In the genomic region with DNA sequence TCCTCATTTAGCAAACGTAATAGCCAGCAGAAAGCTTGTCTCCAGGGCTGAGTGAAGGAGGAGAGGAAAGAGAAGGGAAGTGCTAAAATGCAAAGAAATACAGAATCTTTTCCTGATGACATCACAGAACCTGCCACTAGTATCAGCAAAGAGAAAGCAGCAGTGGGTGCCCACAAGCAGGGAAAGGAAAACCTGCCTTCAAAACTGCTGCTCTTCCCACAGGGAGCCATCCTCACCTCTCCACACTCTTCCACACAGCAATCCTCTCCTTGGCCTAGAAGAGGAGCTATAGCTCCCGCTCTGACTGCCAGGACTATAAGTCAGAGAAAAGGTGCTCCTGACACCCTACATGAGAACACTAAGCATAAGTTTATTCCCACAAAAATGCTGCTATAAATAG, we compare ENCODE assay signal across 13 cellular contexts. TPM values are rescaled to one million over a fixed set of nuclear protein-coding genes. Genes with fewer than 3 reads are reported as not detected.
A peak's percentile ranks its signal among the peaks of the same experiment; 100 is the strongest.
DNase-seq lines count a peak whose midpoint lies in the region; ATAC-seq and TF ChIP-seq lines count a peak whose summit lies in the region.
"Had no signal": no experiment of that assay in that cellular context is flagged by ENCODE, and none has a peak within 500 bp of the region (broad histone marks: within the 10 kb centered on the region; RNA-seq: fewer than 3 reads in every experiment).

No MANE protein-coding gene starts in this region.

- no peak overlapping the region for H3K4me3 Mint-ChIP-seq in activated CD4-positive, alpha-beta T cell treated with anti-CD3 and anti-CD28 coated beads, Interleukin-2, amount 10 ng/mL, durations not matched to agents 24 days and 14 days
- H3K4me3 Mint-ChIP-seq: activated naive CD8-positive, alpha-beta T cell treated with anti-CD3 and anti-CD28 coated beads, Interleukin-2, amount 50 U/mL, for 24 hours; mesothelial cell of epicardium had no signal

- TF ChIP-seq EP300 in SK-N-SH (IDR thresholded peaks at IDR 0.05; ENCODE audit: borderline replicate concordance in 1 of 2, low read depth in 1 of 2, low read length in 1 of 2): no peak

- no peak overlapping the region for H2AFZ ChIP-seq in SK-N-SH (ENCODE audit: low read depth)

- H3K4me1 Mint-ChIP-seq in activated CD4-positive, alpha-beta T cell treated with anti-CD3 and anti-CD28 coated beads, Interleukin-2, amount 10 ng/mL, durations not matched to agents 24 days and 14 days: peaks cover 25% of the 10 kb centered on the region

- no peaks in the 10 kb centered on the region for H3K9me2 ChIP-seq in SK-N-SH

- intact Hi-C loops in psoas muscle (cut with DNase I): no loop called here
- intact Hi-C loops in activated CD4-positive, alpha-beta T cell treated with anti-CD3 and anti-CD28 coated beads, Interleukin-2, amount 10 ng/mL, durations not matched to agents 24 days and 14 days (cut with micrococcal nuclease): no loop called here
- intact Hi-C loops in uterus (cut with DNase I; ENCODE audit: low total_unique reads): no loop called here

- H3K9ac ChIP-seq in SK-N-SH: no peak overlapping the region

- peaks cover 100% of the 10 kb centered on the region for H4K20me1 ChIP-seq in SK-N-SH (ENCODE audit: insufficient read depth)

- H3K4me2 ChIP-seq in SK-N-SH: peak overlapping the region; percentile 25

- TF ChIP-seq CTCF in SK-N-SH (IDR thresholded peaks at IDR 0.05): 0 out of 2 replicates have a peak, but pooled peaks have one; percentile 22
- TF ChIP-seq CTCF in fibroblast of pulmonary artery (IDR thresholded peaks at IDR 0.05; ENCODE audit: low read length, missing control alignments): peak; percentile 21
- TF ChIP-seq CTCF in psoas muscle (IDR thresholded peaks at IDR 0.05): peak; percentile 20
- TF ChIP-seq CTCF in uterus (IDR thresholded peaks at IDR 0.05): no peak

- H3K27me3 Mint-ChIP-seq in activated CD4-positive, alpha-beta T cell treated with anti-CD3 and anti-CD28 coated beads, Interleukin-2, amount 10 ng/mL, durations not matched to agents 24 days and 14 days: no peaks in the 10 kb centered on the region
- H3K27me3 Mint-ChIP-seq: activated naive CD8-positive, alpha-beta T cell treated with anti-CD3 and anti-CD28 coated beads, Interleukin-2, amount 50 U/mL, for 24 hours had no signal

- peak; percentile 64 for DNase-seq in DMS 273 (lab: John Stamatoyannopoulos, UW; ENCODE audit: unreplicated experiment)
- no peak for DNase-seq in DMS 273 treated with DMSO at 0.1 percent for 48 hours (lab: John Stamatoyannopoulos, UW)
- DNase-seq in SK-N-SH: no peak
- DNase-seq in fibroblast of pulmonary artery (ENCODE audit: low read depth): no peak
- no peak for DNase-seq in psoas muscle
- no peak for DNase-seq in stimulated activated CD4-positive, alpha-beta T cell treated with anti-CD3 and anti-CD28 coated beads, Interleukin-2, amount 100 ng/mL, for 24 hours
- DNase-seq in activated CD4-positive, alpha-beta T cell treated with anti-CD3 and anti-CD28 coated beads, Interleukin-2, amount 10 ng/mL, durations not matched to agents 24 days and 14 days: no peak
- no peak for DNase-seq in uterus
- DNase-seq: 8988T; activated naive CD8-positive, alpha-beta T cell treated with anti-CD3 and anti-CD28 coated beads, Interleukin-2, amount 50 U/mL, for 24 hours; KBM-7; SW 1271 had no signal

- H3K27ac ChIP-seq in SK-N-SH (ENCODE audit: low read depth in 2 of 2, low read length in 1 of 2): peak overlapping the region in 1 of 2 experiments; percentile 50; a peak in 1 of 4 replicates
- H3K27ac ChIP-seq in psoas muscle: peak overlapping the region; percentile 18
- no peak overlapping the region for H3K27ac ChIP-seq in uterus

- peak in 3 of 4 donors; percentile 49 to 82 (median 73) for ATAC-seq in psoas muscle
- ATAC-seq: activated naive CD8-positive, alpha-beta T cell treated with anti-CD3 and anti-CD28 coated beads, Interleukin-2, amount 50 U/mL, for 24 hours had no signal

- H3K36me3 ChIP-seq in SK-N-SH (replicated peaks in 1 of 2; ENCODE audit: control insufficient read depth in 1 of 2, insufficient read depth in 2 of 2, low read length in 1 of 2) (no peaks in the 10 kb centered on the region), psoas muscle (ENCODE audit: insufficient read depth in 1 of 2, low read depth in 1 of 2) (no peaks in the 10 kb centered on the region), uterus (no peaks in the 10 kb centered on the region)

- WGBS in SK-N-SH (ENCODE audit: low lambda C conversion rate): 78% methylated on average over 2 of the region's 2 CpGs
- WGBS in psoas muscle, 3 donors: 50 to 67% (median 52%) methylated on average over 2 of the region's 2 CpGs

- TF ChIP-seq RAD21 in SK-N-SH (IDR thresholded peaks at IDR 0.05; ENCODE audit: low read length): peak; percentile 26

- H3F3A ChIP-seq in SK-N-SH (replicated peaks; ENCODE audit: insufficient read depth): no peaks in the 10 kb centered on the region

- H3K27me3 ChIP-seq in SK-N-SH (ENCODE audit: insufficient read depth): no peaks in the 10 kb centered on the region
- no peaks in the 10 kb centered on the region for H3K27me3 ChIP-seq in psoas muscle (ENCODE audit: insufficient read depth in 3 of 3, low read length in 2 of 3)
- H3K27me3 ChIP-seq in uterus: no peaks in the 10 kb centered on the region

- POLR2A ChIA-PET in SK-N-SH (lab: Yijun Ruan, JAX): no interaction called here

- peaks cover 11 to 52% of the 10 kb centered on the region in 2 experiments for H3K4me1 ChIP-seq in SK-N-SH (ENCODE audit: control insufficient read depth in 1 of 2, insufficient read depth in 2 of 2, low read depth in 1 of 2, low read length in 1 of 2)
- peaks cover 84% of the 10 kb centered on the region for H3K4me1 ChIP-seq in psoas muscle
- H3K4me1 ChIP-seq in uterus: peaks cover 0 to 16% of the 10 kb centered on the region in 2 donors

- H3K4me3 ChIP-seq in SK-N-SH (ENCODE audit: low read depth in 2 of 2, low read length in 1 of 2): no peak overlapping the region
- H3K4me3 ChIP-seq in fibroblast of pulmonary artery (replicated peaks; ENCODE audit: low read depth, low read length): no peak overlapping the region
- H3K4me3 ChIP-seq in psoas muscle: no peak overlapping the region
- H3K4me3 ChIP-seq in uterus: no peak overlapping the region

- no peak for TF ChIP-seq POLR2A in uterus (IDR thresholded peaks at IDR 0.05)

- no peaks in the 10 kb centered on the region for H3K36me3 Mint-ChIP-seq in activated CD4-positive, alpha-beta T cell treated with anti-CD3 and anti-CD28 coated beads, Interleukin-2, amount 10 ng/mL, durations not matched to agents 24 days and 14 days (ENCODE audit: low read depth)
- H3K36me3 Mint-ChIP-seq: mesothelial cell of epicardium had no signal

- no peaks in the 10 kb centered on the region for H3K9me3 Mint-ChIP-seq in activated CD4-positive, alpha-beta T cell treated with anti-CD3 and anti-CD28 coated beads, Interleukin-2, amount 10 ng/mL, durations not matched to agents 24 days and 14 days
- H3K9me3 Mint-ChIP-seq: activated naive CD8-positive, alpha-beta T cell treated with anti-CD3 and anti-CD28 coated beads, Interleukin-2, amount 50 U/mL, for 24 hours; mesothelial cell of epicardium had no signal

- CTCF ChIA-PET in SK-N-SH (lab: Yijun Ruan, JAX): interaction anchor here (0.6 to 2.1 kb wide), 5 partner anchors 10 to 443 kb away, joined by 3 to 7 read pairs (median 3); no protein-coding TSS in a partner anchor

- no peak overlapping the region for H3K27ac Mint-ChIP-seq in activated CD4-positive, alpha-beta T cell treated with anti-CD3 and anti-CD28 coated beads, Interleukin-2, amount 10 ng/mL, durations not matched to agents 24 days and 14 days
- H3K27ac Mint-ChIP-seq: activated naive CD8-positive, alpha-beta T cell treated with anti-CD3 and anti-CD28 coated beads, Interleukin-2, amount 50 U/mL, for 24 hours; mesothelial cell of epicardium had no signal

- peaks cover 100% of the 10 kb centered on the region for H3K79me2 ChIP-seq in SK-N-SH (ENCODE audit: insufficient read depth)

- H3K9me3 ChIP-seq in SK-N-SH: no peaks in the 10 kb centered on the region
- H3K9me3 ChIP-seq in psoas muscle: no peaks in the 10 kb centered on the region
- no peaks in the 10 kb centered on the region for H3K9me3 ChIP-seq in uterus

TF ChIP-seq in SK-N-SH, 30 proteins besides CTCF, POLR2A, EP300 and RAD21 (continues in another document):
- no peak for TF ChIP-seq ELF1 (IDR thresholded peaks at IDR 0.05)
- TF ChIP-seq GATA2 (CRISPR knock-in tag; IDR thresholded peaks at IDR 0.05): no peak
- TF ChIP-seq, protein P1, sequence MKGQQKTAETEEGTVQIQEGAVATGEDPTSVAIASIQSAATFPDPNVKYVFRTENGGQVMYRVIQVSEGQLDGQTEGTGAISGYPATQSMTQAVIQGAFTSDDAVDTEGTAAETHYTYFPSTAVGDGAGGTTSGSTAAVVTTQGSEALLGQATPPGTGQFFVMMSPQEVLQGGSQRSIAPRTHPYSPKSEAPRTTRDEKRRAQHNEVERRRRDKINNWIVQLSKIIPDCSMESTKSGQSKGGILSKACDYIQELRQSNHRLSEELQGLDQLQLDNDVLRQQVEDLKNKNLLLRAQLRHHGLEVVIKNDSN (IDR thresholded peaks at IDR 0.05; ENCODE audit: borderline replicate concordance, low read depth): no peak
- TF ChIP-seq TAF1 (IDR thresholded peaks at IDR 0.05; ENCODE audit: borderline replicate concordance, low read depth, low read length): no peak
- TF ChIP-seq POLR2AphosphoS5 (IDR thresholded peaks at IDR 0.05; ENCODE audit: low read depth, low read length): no peak
- TF ChIP-seq, protein P2, sequence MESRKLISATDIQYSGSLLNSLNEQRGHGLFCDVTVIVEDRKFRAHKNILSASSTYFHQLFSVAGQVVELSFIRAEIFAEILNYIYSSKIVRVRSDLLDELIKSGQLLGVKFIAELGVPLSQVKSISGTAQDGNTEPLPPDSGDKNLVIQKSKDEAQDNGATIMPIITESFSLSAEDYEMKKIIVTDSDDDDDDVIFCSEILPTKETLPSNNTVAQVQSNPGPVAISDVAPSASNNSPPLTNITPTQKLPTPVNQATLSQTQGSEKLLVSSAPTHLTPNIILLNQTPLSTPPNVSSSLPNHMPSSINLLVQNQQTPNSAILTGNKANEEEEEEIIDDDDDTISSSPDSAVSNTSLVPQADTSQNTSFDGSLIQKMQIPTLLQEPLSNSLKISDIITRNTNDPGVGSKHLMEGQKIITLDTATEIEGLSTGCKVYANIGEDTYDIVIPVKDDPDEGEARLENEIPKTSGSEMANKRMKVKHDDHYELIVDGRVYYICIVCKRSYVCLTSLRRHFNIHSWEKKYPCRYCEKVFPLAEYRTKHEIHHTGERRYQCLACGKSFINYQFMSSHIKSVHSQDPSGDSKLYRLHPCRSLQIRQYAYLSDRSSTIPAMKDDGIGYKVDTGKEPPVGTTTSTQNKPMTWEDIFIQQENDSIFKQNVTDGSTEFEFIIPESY (IDR thresholded peaks at IDR 0.05; ENCODE audit: borderline replicate concordance, low read depth): no peak
- TF ChIP-seq CHD2 (IDR thresholded peaks at IDR 0.05; ENCODE audit: low read length, partially characterized antibody): no peak

RNA-seq across cellular contexts. Expression of a gene that starts 11.3 kb away (rescaled TPM):
- polyA plus RNA-seq in SK-N-SH (2012; rRNA removed): 17.1 and 26.3 TPM in 2 replicates
- polyA plus RNA-seq in SK-N-SH (2012; cell fraction: cytosol; rRNA removed): 18.4 and 19.1 TPM in 2 replicates
- polyA plus RNA-seq in SK-N-SH (2012; cell fraction: nucleus; rRNA removed): 24.4 and 38.6 TPM in 2 replicates
- 10 to 100 TPM; 72.5 to 90.5 (median 75.2) TPM for total RNA-seq in psoas muscle
- 10 to 100 TPM in 2 of 3 donors, 1 to 10 TPM in 1; 8.9 to 34.3 (median 15.3) TPM for polyA plus RNA-seq in psoas muscle
- total RNA-seq in activated CD4-positive, alpha-beta T cell treated with anti-CD3 and anti-CD28 coated beads, Interleukin-2, amount 10 ng/mL, durations not matched to agents 24 days and 14 days: 55.1 and 62.9 TPM in 2 replicates
- total RNA-seq in uterus: 100 to 1,000 TPM; 189 to 314 (median 254) TPM

Comparison
In these comparisons a context has a peak if more than half of its experiments do, and no peak if none do; other contexts are left out.
1. CTCF ChIP-seq: peak in SK-N-SH (single experiment), fibroblast of pulmonary artery (single experiment) and psoas muscle (single experiment); none in uterus (0 of 4).